ENCODE assay signal across 11 cellular contexts in genomic region chr11:63489879-63490278, GRCh38. TPM values are rescaled to one million over a fixed set of nuclear protein-coding genes. Genes with fewer than 3 reads are reported as not detected.
DNase-seq lines count a peak whose midpoint lies in the region; ATAC-seq and TF ChIP-seq lines count a peak whose summit lies in the region.
"Had no signal": no experiment of that assay in that cellular context is flagged by ENCODE, and none has a peak within 500 bp of the region (broad histone marks: within the 10 kb centered on the region; RNA-seq: fewer than 3 reads in every experiment).

No MANE protein-coding gene starts in this region.

- TF ChIP-seq CTCF in fibroblast of lung (conservative IDR thresholded peaks at IDR 0.05 in 1 of 2, IDR thresholded peaks at IDR 0.05 in 1 of 2; ENCODE audit: low read depth in 1 of 2, low read length in 2 of 2) (no peak), GM20000 (IDR thresholded peaks at IDR 0.05; ENCODE audit: extremely low read depth, missing control alignments) (no peak)

- H3K4me1 ChIP-seq in fibroblast of lung (ENCODE audit: control insufficient read depth, extremely low read depth, insufficient read depth, low read length): no peaks in the 10 kb centered on the region

- H3K27me3 ChIP-seq in fibroblast of lung (ENCODE audit: control insufficient read depth, insufficient read depth, low read length): peaks cover 25% of the 10 kb centered on the region

- DNase-seq in ELF-1 (ENCODE audit: low read depth, low spot score): peak; percentile 74
- DNase-seq in RPMI7951 (ENCODE audit: low read depth): peak; percentile 72
- DNase-seq in fibroblast of lung (ENCODE audit: low read depth in 2 of 2): peak; percentile 33 to 85
- peak; percentile 35 for DNase-seq in non-pigmented ciliary epithelial cell (ENCODE audit: low read depth)
- no peak for DNase-seq in COLO829 (ENCODE audit: low spot score)
- no peak for DNase-seq in GM20000 (ENCODE audit: low spot score)
- no peak for DNase-seq in activated CD8-positive, alpha-beta memory T cell treated with anti-CD3 and anti-CD28 coated beads for 24 hours
- DNase-seq: NCI-H2081 treated with DMSO at 0.1 percent for 48 hours had no signal

- H3K79me2 ChIP-seq in fibroblast of lung (ENCODE audit: control insufficient read depth, insufficient read depth, low read length): no peaks in the 10 kb centered on the region

- no peaks in the 10 kb centered on the region for H3K9me3 ChIP-seq in fibroblast of lung (ENCODE audit: control insufficient read depth, insufficient read depth, low read depth, low read length)

- H3K27ac ChIP-seq in fibroblast of lung (ENCODE audit: insufficient read depth, low read length): no peak overlapping the region
- H3K27ac ChIP-seq: GM23248 had no signal

- ATAC-seq in GM21737 (IDR thresholded peaks at IDR 0.05; ENCODE audit: unreplicated experiment): no peak

- no peaks in the 10 kb centered on the region for H4K20me1 ChIP-seq in fibroblast of lung (ENCODE audit: control insufficient read depth, extremely low read depth, insufficient read depth, low read length)

- no peak overlapping the region for H3K9ac ChIP-seq in fibroblast of lung (ENCODE audit: insufficient read depth, low read length)
- H3K9ac ChIP-seq: GM23248 had no signal

- H2AFZ ChIP-seq in fibroblast of lung (ENCODE audit: low read length): no peak overlapping the region

- H3K36me3 ChIP-seq in fibroblast of lung (ENCODE audit: control insufficient read depth, insufficient read depth, low read length): no peaks in the 10 kb centered on the region

- no peak overlapping the region for H3K4me3 ChIP-seq in fibroblast of lung (replicated peaks in 1 of 4; ENCODE audit: control extremely low read depth in 1 of 4, insufficient read depth in 1 of 4, low read depth in 3 of 4, low read length in 4 of 4)

- H3K4me2 ChIP-seq in fibroblast of lung (ENCODE audit: extremely low read depth, insufficient read depth, low read length): no peak overlapping the region

RNA-seq across cellular contexts. Expression of gene PLAAT5, which starts 1.1 kb away (rescaled TPM):
- not detected in 2 replicates for total RNA-seq in RPMI7951 (2014; rRNA removed; shearing (Covaris generic))
- total RNA-seq in fibroblast of lung: 0.50 and 0.51 TPM in 2 replicates
- polyA plus RNA-seq in fibroblast of lung: 0.07 and 0.16 TPM in 2 replicates
- not detected in 2 replicates for polyA plus RNA-seq in fibroblast of lung (2012)
- not detected in 2 replicates for polyA minus RNA-seq in fibroblast of lung (ENCODE audit: low replicate concordance)
- total RNA-seq: activated T-helper 1 cell treated with anti-CD3 and anti-CD28 coated beads, Interleukin-12 subunit alpha, Interleukin-12 subunit beta, Interleukin-2, Interleukin-4 antibody, amounts not matched to agents 30 ng/mL and 10 ng/mL and 1 ng/mL, durations not matched to agents 14 hours and 24 hours and 36 hours; GM23248 had no signal
- polyA plus RNA-seq: GM23248 had no signal

RNA-seq across cellular contexts. Expression of gene LGALS12, which starts 16.0 kb away (rescaled TPM):
- 0.12 TPM in 1 of 2 replicates, not detected in the other for total RNA-seq in RPMI7951 (2014; rRNA removed; shearing (Covaris generic))
- under 0.01 TPM in 1 of 2 replicates, not detected in the other for total RNA-seq in fibroblast of lung
- polyA plus RNA-seq in fibroblast of lung: not detected in 2 replicates
- not detected in 2 replicates for polyA plus RNA-seq in fibroblast of lung (2012)
- not detected in 2 replicates for polyA minus RNA-seq in fibroblast of lung (ENCODE audit: low replicate concordance)
- total RNA-seq: activated T-helper 1 cell treated with anti-CD3 and anti-CD28 coated beads, Interleukin-12 subunit alpha, Interleukin-12 subunit beta, Interleukin-2, Interleukin-4 antibody, amounts not matched to agents 30 ng/mL and 10 ng/mL and 1 ng/mL, durations not matched to agents 14 hours and 24 hours and 36 hours; GM23248 had no signal
- polyA plus RNA-seq: GM23248 had no signal

RNA-seq across cellular contexts. Expression of gene PLAAT4, which starts 46.7 kb away (rescaled TPM):
- total RNA-seq in RPMI7951 (2014; rRNA removed; shearing (Covaris generic)): 22.1 and 36.3 TPM in 2 replicates
- 85.7 and 108 TPM in 2 replicates for total RNA-seq in fibroblast of lung
- polyA plus RNA-seq in fibroblast of lung: 47.4 and 69.1 TPM in 2 replicates
- 46.8 and 65.7 TPM in 2 replicates for polyA plus RNA-seq in fibroblast of lung (2012)
- polyA minus RNA-seq in fibroblast of lung (ENCODE audit: low replicate concordance): 17.4 and 33.2 TPM in 2 replicates

Comparison
In these comparisons a context has a peak if more than half of its experiments do, and no peak if none do; other contexts are left out.
1. DNase-seq: peak in ELF-1 (single experiment), RPMI7951 (single experiment), fibroblast of lung (2 of 2) and non-pigmented ciliary epithelial cell (single experiment); none in COLO829 (single experiment), GM20000 (single experiment) and activated CD8-positive, alpha-beta memory T cell treated with anti-CD3 and anti-CD28 coated beads for 24 hours (single experiment).